22 cellular contexts compared by ENCODE assay signal in the genomic region with DNA sequence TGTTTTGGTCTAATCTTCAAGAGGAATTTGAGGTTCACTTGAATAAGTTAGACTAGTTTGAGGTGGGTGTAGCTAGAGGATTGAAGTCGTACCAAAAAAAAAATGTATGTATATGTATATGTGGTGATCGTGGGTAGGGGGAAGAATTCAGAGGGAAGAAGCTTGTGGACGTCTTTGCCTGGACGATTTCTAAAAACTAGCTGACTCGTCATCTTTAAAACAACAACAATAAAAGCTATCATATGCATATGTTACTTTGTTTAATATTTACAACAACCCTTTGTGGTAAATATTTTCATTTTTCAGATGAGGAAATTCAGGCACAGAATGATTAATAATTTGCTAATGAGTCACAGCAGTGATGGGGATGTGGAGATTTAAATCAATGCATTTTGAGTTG. TPM values are rescaled to one million over a fixed set of nuclear protein-coding genes. Genes with fewer than 3 reads are reported as not detected.
DNase-seq lines count a peak whose midpoint lies in the region; ATAC-seq and TF ChIP-seq lines count a peak whose summit lies in the region.
"Had no signal": no experiment of that assay in that cellular context is flagged by ENCODE, and none has a peak within 500 bp of the region (broad histone marks: within the 10 kb centered on the region; RNA-seq: fewer than 3 reads in every experiment).

No MANE protein-coding gene starts in this region.

- peak overlapping the region in 2 of 3 donors; percentile 15 to 48 for H3K27ac Mint-ChIP-seq in CD4-positive, CD25-positive, alpha-beta regulatory T cell

- no peaks in the 10 kb centered on the region for H3K9me3 Mint-ChIP-seq in CD4-positive, CD25-positive, alpha-beta regulatory T cell
- H3K9me3 Mint-ChIP-seq: CD8-positive, alpha-beta memory T cell; IgD-negative memory B cell; T-cell had no signal

- no peak for DNase-seq in CD4-positive, CD25-positive, alpha-beta regulatory T cell
- DNase-seq in ELR (ENCODE audit: low read depth): peak; percentile 10
- DNase-seq in OCI-LY7 (ENCODE audit: low spot score): no peak
- peak; percentile 23 for DNase-seq in kidney tubule cell (ENCODE audit: low spot score)
- no peak for DNase-seq in medulla oblongata (ENCODE audit: extremely low spot score)
- no peak for DNase-seq in GM19240 (ENCODE audit: insufficient read length, low spot score)
- DNase-seq in left ventricle myocardium inferior: no peak
- DNase-seq: C1 segment of cervical spinal cord; CD8-positive, alpha-beta memory T cell; DMS153; H7; NCI-H1092; NCI-H1417 treated with DMSO at 0.1 percent for 48 hours; NCI-H1694 treated with DMSO at 0.1 percent for 48 hours; NCI-H2081; NCI-H2227 treated with DMSO at 0.1 percent for 48 hours; NCI-H526 treated with DMSO at 0.1 percent for 48 hours; Right ventricle myocardium superior; RPMI8226; T-cell had no signal

- peaks cover 6% of the 10 kb centered on the region; the same call in 1 of the 2 replicates for H4K20me1 ChIP-seq in OCI-LY7 (ENCODE audit: insufficient read depth, low read length)

- no peak overlapping the region for H3K27ac ChIP-seq in CD4-positive, CD25-positive, alpha-beta regulatory T cell (ENCODE audit: insufficient read depth, low read length, poor library complexity, severe bottlenecking)
- no peak overlapping the region for H3K27ac ChIP-seq in OCI-LY7 (ENCODE audit: low read depth, low read length, poor library complexity, severe bottlenecking)
- no peak overlapping the region for H3K27ac ChIP-seq in left ventricle myocardium inferior (replicated peaks)
- H3K27ac ChIP-seq: SJSA1 had no signal

- no peaks in the 10 kb centered on the region for H3K9me2 ChIP-seq in OCI-LY7 (ENCODE audit: insufficient read depth, low read length)

- no peak for ATAC-seq in CD4-positive, CD25-positive, alpha-beta regulatory T cell (ENCODE audit: low read depth in 2 of 2)
- ATAC-seq: T-cell had no signal

- H3K4me1 ChIP-seq in CD4-positive, CD25-positive, alpha-beta regulatory T cell (ENCODE audit: control insufficient read depth, insufficient read depth, low read length, poor library complexity, severe bottlenecking): no peaks in the 10 kb centered on the region
- peaks cover 25% of the 10 kb centered on the region for H3K4me1 ChIP-seq in OCI-LY7 (ENCODE audit: insufficient read depth, low read length, poor library complexity, severe bottlenecking)
- peaks cover 19% of the 10 kb centered on the region for H3K4me1 ChIP-seq in left ventricle myocardium inferior
- H3K4me1 ChIP-seq: SJSA1 had no signal

- peaks cover 97% of the 10 kb centered on the region for H3K79me2 ChIP-seq in OCI-LY7 (ENCODE audit: insufficient read depth, low read depth, low read length)

- H3K9me3 ChIP-seq in CD4-positive, CD25-positive, alpha-beta regulatory T cell (ENCODE audit: control insufficient read depth in 2 of 2, low read length in 2 of 2): no peaks in the 10 kb centered on the region
- no peaks in the 10 kb centered on the region for H3K9me3 ChIP-seq in OCI-LY7 (ENCODE audit: low read length)
- no peaks in the 10 kb centered on the region for H3K9me3 ChIP-seq in left ventricle myocardium inferior (replicated peaks)
- H3K9me3 ChIP-seq: SJSA1 had no signal

- peak overlapping the region in 1 of 4 donors; percentile 2 for H3K4me3 Mint-ChIP-seq in CD4-positive, CD25-positive, alpha-beta regulatory T cell
- H3K4me3 Mint-ChIP-seq: IgD-negative memory B cell, T-cell had no signal

- H3K36me3 ChIP-seq in CD4-positive, CD25-positive, alpha-beta regulatory T cell (ENCODE audit: control insufficient read depth, insufficient read depth, low read length): peaks cover 31% of the 10 kb centered on the region
- H3K36me3 ChIP-seq in OCI-LY7 (ENCODE audit: insufficient read depth, low read length) (peaks cover 75% of the 10 kb centered on the region), left ventricle myocardium inferior (peaks cover 20% of the 10 kb centered on the region)

- intact Hi-C loops in OCI-LY7 (cut with micrococcal nuclease; ENCODE audit: unreplicated experiment) (no loop called here), left ventricle myocardium inferior (cut with micrococcal nuclease) (no loop called here)

- peaks cover 45 to 57% (median 50%) of the 10 kb centered on the region in 4 donors for H3K4me1 Mint-ChIP-seq in CD4-positive, CD25-positive, alpha-beta regulatory T cell

- no peak overlapping the region for H3K4me2 ChIP-seq in OCI-LY7 (ENCODE audit: low read length)

- H3K27me3 Mint-ChIP-seq in CD4-positive, CD25-positive, alpha-beta regulatory T cell: no peaks in the 10 kb centered on the region
- H3K27me3 Mint-ChIP-seq: IgD-negative memory B cell, T-cell had no signal

- POLR2A ChIA-PET in OCI-LY7 (lab: Charles Lee): no interaction called here

- TSS peak; percentile 22 for BruUV-seq in OCI-LY7 (replicated peaks; lab: Mats Ljungman, UMichigan)

- no peaks in the 10 kb centered on the region for H3K27me3 ChIP-seq in CD4-positive, CD25-positive, alpha-beta regulatory T cell (ENCODE audit: control insufficient read depth, insufficient read depth, low read length)
- H3K27me3 ChIP-seq in left ventricle myocardium inferior (ENCODE audit: low read depth): no peaks in the 10 kb centered on the region
- H3K27me3 ChIP-seq: SJSA1 had no signal

- H2AFZ ChIP-seq in OCI-LY7 (ENCODE audit: low read length): no peak overlapping the region

- H3K4me3 ChIP-seq in CD4-positive, CD25-positive, alpha-beta regulatory T cell (ENCODE audit: low read depth, low read length): no peak overlapping the region
- H3K4me3 ChIP-seq in OCI-LY7 (ENCODE audit: low read depth, low read length, poor library complexity, severe bottlenecking): no peak overlapping the region
- no peak overlapping the region for H3K4me3 ChIP-seq in left ventricle myocardium inferior
- H3K4me3 ChIP-seq: SJSA1 had no signal

- CTCF ChIA-PET in OCI-LY7 (lab: Charles Lee; ENCODE audit: unreplicated experiment): interaction anchor here (0.6 kb wide), 1 partner anchor 39 kb away, joined by 3 read pairs; no protein-coding TSS in a partner anchor

- TF ChIP-seq CTCF in OCI-LY7 (conservative IDR thresholded peaks at IDR 0.05; ENCODE audit: low read length) (no peak), left ventricle myocardium inferior (IDR thresholded peaks at IDR 0.05; ENCODE audit: borderline replicate concordance) (no peak)

- H3K36me3 Mint-ChIP-seq in CD4-positive, CD25-positive, alpha-beta regulatory T cell: peaks cover 32% of the 10 kb centered on the region

RNA-seq across cellular contexts. Expression of gene RNF111, which starts 18.1 kb away (rescaled TPM):
- 58.2 TPM for total RNA-seq in CD4-positive, CD25-positive, alpha-beta regulatory T cell
- polyA plus RNA-seq in CD4-positive, CD25-positive, alpha-beta regulatory T cell: 10 to 100 TPM; 17.2 to 23.2 (median 18.8) TPM
- total RNA-seq in OCI-LY7 (2014; rRNA removed; shearing (Covaris generic)): 19.2 and 20.4 TPM in 2 replicates
- 41.6 and 42.7 TPM in 2 replicates for total RNA-seq in OCI-LY7 (2022)
- total RNA-seq in left ventricle myocardium inferior: 20.3 TPM

Comparison
In these comparisons a context has a peak if more than half of its experiments do, and no peak if none do; other contexts are left out.
1. DNase-seq: peak in ELR (single experiment) and kidney tubule cell (single experiment); none in CD4-positive, CD25-positive, alpha-beta regulatory T cell (0 of 3), OCI-LY7 (single experiment), medulla oblongata (single experiment), GM19240 (single experiment) and left ventricle myocardium inferior (single experiment).